9 cellular contexts compared by ENCODE assay signal in the genomic region with DNA sequence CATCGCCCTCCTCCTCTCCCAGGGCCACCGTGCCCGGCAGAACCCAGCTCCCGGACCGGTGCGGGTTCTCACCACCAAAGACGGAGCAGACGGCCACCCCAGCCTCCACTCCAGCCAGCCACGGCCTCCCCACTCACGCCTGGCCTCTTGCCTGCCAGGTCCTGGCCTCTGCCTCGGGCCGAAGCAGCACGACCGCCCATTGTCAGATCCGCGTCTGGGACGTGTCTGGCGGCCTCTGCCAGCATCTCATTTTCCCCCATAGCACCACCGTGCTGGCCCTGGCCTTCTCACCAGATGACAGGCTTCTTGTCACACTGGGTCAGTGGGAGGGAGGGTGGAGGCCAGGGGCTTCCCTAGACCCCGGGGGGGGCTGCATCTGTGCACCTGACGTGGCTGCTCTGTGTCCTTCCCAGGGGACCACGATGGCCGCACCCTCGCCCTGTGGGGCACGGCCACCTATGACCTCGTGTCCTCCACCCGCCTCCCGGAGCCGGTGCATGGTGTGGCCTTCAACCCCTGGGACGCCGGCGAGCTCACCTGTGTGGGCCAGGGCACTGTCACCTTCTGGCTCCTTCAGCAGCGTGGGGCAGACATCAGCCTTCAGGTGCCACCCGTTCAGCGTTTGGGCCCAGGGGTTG. TPM values are rescaled to one million over a fixed set of nuclear protein-coding genes. Genes with fewer than 3 reads are reported as not detected.
DNase-seq lines count a peak whose midpoint lies in the region; ATAC-seq and TF ChIP-seq lines count a peak whose summit lies in the region.
"Had no signal": no experiment of that assay in that cellular context is flagged by ENCODE, and none has a peak within 500 bp of the region (broad histone marks: within the 10 kb centered on the region; RNA-seq: fewer than 3 reads in every experiment).

No MANE protein-coding gene starts in this region.

- H3K36me3 Mint-ChIP-seq in activated T-cell treated with anti-CD3 and anti-CD28 coated beads, Interleukin-2, amount 50 U/mL, for 24 hours (ENCODE audit: low read depth): peaks cover 39% of the 10 kb centered on the region
- peaks cover 13 to 27% of the 10 kb centered on the region in 2 donors for H3K36me3 Mint-ChIP-seq in stimulated activated naive B cell treated with anti-CD40 and anti-IgM and Interleukin-4, amounts not matched to agents 10 μg/mL and 1 μg/mL and 100 μg/mL, for 72 hours
- H3K36me3 Mint-ChIP-seq in activated CD8-positive, alpha-beta T cell treated with anti-CD3 and anti-CD28 coated beads for 36 hours (ENCODE audit: low read depth): peaks cover 10% of the 10 kb centered on the region

- no peaks in the 10 kb centered on the region for H3K9me3 Mint-ChIP-seq in activated T-cell treated with anti-CD3 and anti-CD28 coated beads, Interleukin-2, amount 50 U/mL, for 24 hours
- H3K9me3 Mint-ChIP-seq in stimulated activated naive B cell treated with anti-CD40 and anti-IgM and Interleukin-4, amounts not matched to agents 10 μg/mL and 1 μg/mL and 100 μg/mL, for 72 hours: no peaks in the 10 kb centered on the region
- H3K9me3 Mint-ChIP-seq in activated CD8-positive, alpha-beta T cell treated with anti-CD3 and anti-CD28 coated beads for 36 hours: no peaks in the 10 kb centered on the region
- H3K9me3 Mint-ChIP-seq: central memory CD8-positive, alpha-beta T cell had no signal

- CTCF ChIA-PET in PC-3 (lab: Charles Lee): interaction anchor here (0.6 kb wide), 1 partner anchor 71 kb away, joined by 3 read pairs; no protein-coding TSS in a partner anchor
- CTCF ChIA-PET in activated CD8-positive, alpha-beta T cell treated with anti-CD3 and anti-CD28 coated beads for 36 hours (lab: Charles Lee): no interaction called here

- H3K27me3 ChIP-seq in PC-3 (ENCODE audit: low read length) (no peaks in the 10 kb centered on the region), heart right ventricle (no peaks in the 10 kb centered on the region)

- WGBS in heart right ventricle, 2 donors: 59 to 60% methylated on average over 34 to 35 of the region's 35 CpGs

- H3F3A ChIP-seq in PC-3 (ENCODE audit: low read length, unreplicated experiment): no peaks in the 10 kb centered on the region

- no peaks in the 10 kb centered on the region for H3K9me2 ChIP-seq in PC-3 (replicated peaks; ENCODE audit: low read length)

- H3K4me2 ChIP-seq in PC-3 (ENCODE audit: low read length): peak overlapping the region; percentile 65

- no peaks in the 10 kb centered on the region for H3K79me2 ChIP-seq in PC-3 (ENCODE audit: low read length)

- DNase-seq in activated T-cell treated with anti-CD3 and anti-CD28 coated beads, Interleukin-2, amount 50 U/mL, for 24 hours: no peak
- DNase-seq in activated T-cell treated with anti-CD3 and anti-CD28 coated beads, Interleukin-2, amount 50 U/mL, for 48 hours: no peak
- DNase-seq in PC-3 (no peak), heart right ventricle (no peak), GM10266 (ENCODE audit: extremely low spot score) (no peak), inferior parietal cortex (ENCODE audit: extremely low spot score) (no peak)
- no peak for DNase-seq in stimulated activated naive B cell treated with anti-CD40 and anti-IgM and Interleukin-4, amounts not matched to agents 10 μg/mL and 1 μg/mL and 100 μg/mL, for 72 hours
- no peak for DNase-seq in activated CD8-positive, alpha-beta T cell treated with anti-CD3 and anti-CD28 coated beads for 36 hours

- TSS peak; percentile 21 for BruUV-seq in PC-3 (replicated peaks; lab: Mats Ljungman, UMichigan)

- H3K27me3 Mint-ChIP-seq in activated T-cell treated with anti-CD3 and anti-CD28 coated beads, Interleukin-2, amount 50 U/mL, for 24 hours: no peaks in the 10 kb centered on the region
- no peaks in the 10 kb centered on the region for H3K27me3 Mint-ChIP-seq in stimulated activated naive B cell treated with anti-CD40 and anti-IgM and Interleukin-4, amounts not matched to agents 10 μg/mL and 1 μg/mL and 100 μg/mL, for 72 hours
- no peaks in the 10 kb centered on the region for H3K27me3 Mint-ChIP-seq in activated CD8-positive, alpha-beta T cell treated with anti-CD3 and anti-CD28 coated beads for 36 hours
- H3K27me3 Mint-ChIP-seq: central memory CD8-positive, alpha-beta T cell had no signal

- H3K36me3 ChIP-seq in PC-3 (ENCODE audit: low read depth, low read length) (no peaks in the 10 kb centered on the region), heart right ventricle (peaks cover 0 to 28% (median 0%) of the 10 kb centered on the region in 9 donors)

- H3K4me1 Mint-ChIP-seq in activated T-cell treated with anti-CD3 and anti-CD28 coated beads, Interleukin-2, amount 50 U/mL, for 24 hours (ENCODE audit: low read depth): peaks cover 5% of the 10 kb centered on the region
- H3K4me1 Mint-ChIP-seq in stimulated activated naive B cell treated with anti-CD40 and anti-IgM and Interleukin-4, amounts not matched to agents 10 μg/mL and 1 μg/mL and 100 μg/mL, for 72 hours: peaks cover 4 to 15% of the 10 kb centered on the region in 2 donors
- H3K4me1 Mint-ChIP-seq in activated CD8-positive, alpha-beta T cell treated with anti-CD3 and anti-CD28 coated beads for 36 hours (ENCODE audit: low read depth): peaks cover 7% of the 10 kb centered on the region

- H4K20me1 ChIP-seq in PC-3 (ENCODE audit: low read length): no peaks in the 10 kb centered on the region

- H3K4me3 ChIP-seq in PC-3 (ENCODE audit: low read length) (peak overlapping the region; percentile 42; the same call in 1 of the 2 replicates), heart right ventricle (peak overlapping the region in 1 of 10 donors; percentile 14)

- TF ChIP-seq CTCF in PC-3 (conservative IDR thresholded peaks at IDR 0.05; ENCODE audit: low read depth, low read length): no peak
- no peak for TF ChIP-seq CTCF in heart right ventricle (IDR thresholded peaks at IDR 0.05)
- no peak for TF ChIP-seq CTCF in activated CD8-positive, alpha-beta T cell treated with anti-CD3 and anti-CD28 coated beads for 36 hours (IDR thresholded peaks at IDR 0.05)
- no peak for TF ChIP-seq CTCF in GM10266 (IDR thresholded peaks at IDR 0.05; ENCODE audit: control insufficient read depth, insufficient read depth, low read depth, missing control alignments)

- H3K4me1 ChIP-seq in PC-3 (ENCODE audit: insufficient read depth, low read length) (peaks cover 5% of the 10 kb centered on the region), heart right ventricle (peaks cover 0 to 16% (median 12%) of the 10 kb centered on the region in 9 donors)

- H3K27ac Mint-ChIP-seq in activated T-cell treated with anti-CD3 and anti-CD28 coated beads, Interleukin-2, amount 50 U/mL, for 24 hours: peak overlapping the region; percentile 71
- peak overlapping the region; percentile 9 for H3K27ac Mint-ChIP-seq in stimulated activated naive B cell treated with anti-CD40 and anti-IgM and Interleukin-4, amounts not matched to agents 10 μg/mL and 1 μg/mL and 100 μg/mL, for 72 hours
- no peak overlapping the region for H3K27ac Mint-ChIP-seq in activated CD8-positive, alpha-beta T cell treated with anti-CD3 and anti-CD28 coated beads for 36 hours

- no peaks in the 10 kb centered on the region for H3K9me3 ChIP-seq in PC-3 (ENCODE audit: low read length)
- no peaks in the 10 kb centered on the region for H3K9me3 ChIP-seq in heart right ventricle

- H3K4me3 Mint-ChIP-seq in activated T-cell treated with anti-CD3 and anti-CD28 coated beads, Interleukin-2, amount 50 U/mL, for 24 hours: peak overlapping the region; percentile 10
- H3K4me3 Mint-ChIP-seq in stimulated activated naive B cell treated with anti-CD40 and anti-IgM and Interleukin-4, amounts not matched to agents 10 μg/mL and 1 μg/mL and 100 μg/mL, for 72 hours: peak overlapping the region; percentile 41 to 63
- H3K4me3 Mint-ChIP-seq in activated CD8-positive, alpha-beta T cell treated with anti-CD3 and anti-CD28 coated beads for 36 hours: no peak overlapping the region
- H3K4me3 Mint-ChIP-seq: central memory CD8-positive, alpha-beta T cell had no signal

- no peak overlapping the region for H2AFZ ChIP-seq in PC-3 (ENCODE audit: low read length)

- intact Hi-C loops in PC-3 (cut with micrococcal nuclease) (no loop called here), heart right ventricle (cut with DNase I) (loop anchor here in 7 of 10 donors (5.0 to 10.0 kb wide), 4 partner anchors 74 to 84 kb away; no protein-coding TSS in a partner anchor)
- intact Hi-C loops in activated CD8-positive, alpha-beta T cell treated with anti-CD3 and anti-CD28 coated beads for 36 hours (cut with micrococcal nuclease): loop anchor here (10.0 kb wide), 1 partner anchor 77 kb away; no protein-coding TSS in a partner anchor

- H3K27ac ChIP-seq in PC-3 (ENCODE audit: low read length) (no peak overlapping the region), heart right ventricle (peak overlapping the region in 8 of 10 donors; percentile 41 to 71 (median 56))

- H3K9ac ChIP-seq in PC-3 (ENCODE audit: low read length): peak overlapping the region; percentile 25; the same call in 1 of the 2 replicates

- POLR2A ChIA-PET in PC-3 (lab: Charles Lee; ENCODE audit: unreplicated experiment): no interaction called here
- POLR2A ChIA-PET in activated CD8-positive, alpha-beta T cell treated with anti-CD3 and anti-CD28 coated beads for 36 hours (lab: Charles Lee): interaction anchor here (0.7 to 4.6 kb wide), 5 partner anchors 12 to 67 kb away, joined by 3 to 28 read pairs (median 3); partner anchors contain the start of genes METTL26 and WDR90

- ATAC-seq in PC-3 (peak; percentile 7; the same call in 1 of the 2 replicates), heart right ventricle (peak in 7 of 8 donors; percentile 0 to 24 (median 2))
- peak in 1 of 2 donors; percentile 7 for ATAC-seq in stimulated activated naive B cell treated with anti-CD40 and anti-IgM and Interleukin-4, amounts not matched to agents 10 μg/mL and 1 μg/mL and 100 μg/mL, for 72 hours (replicated peaks)
- no peak for ATAC-seq in activated CD8-positive, alpha-beta T cell treated with anti-CD3 and anti-CD28 coated beads for 36 hours

RNA-seq across cellular contexts. Expression of gene RHOT2, which starts 6.6 kb away (rescaled TPM):
- total RNA-seq in PC-3 (2014; rRNA removed): 93.0 and 100 TPM in 2 replicates
- total RNA-seq in heart right ventricle: 100 to 1,000 TPM in 3 of 10 donors, 10 to 100 TPM in 7; 66.8 to 118 (median 89.2) TPM
- 100 to 1,000 TPM; 101 to 261 TPM for polyA plus RNA-seq in heart right ventricle
- 100 to 1,000 TPM; 110 TPM for total RNA-seq in activated CD8-positive, alpha-beta T cell treated with anti-CD3 and anti-CD28 coated beads for 36 hours

RNA-seq across cellular contexts. Expression of gene WDR90, which starts 12.1 kb away (rescaled TPM):
- total RNA-seq in PC-3 (2014; rRNA removed) (44.4 and 72.4 TPM in 2 replicates), heart right ventricle (10 to 100 TPM in 4 of 10 donors, 1 to 10 TPM in 6; 7.6 to 13.7 (median 9.9) TPM)
- polyA plus RNA-seq in heart right ventricle: 10 to 100 TPM in 1 of 2 donors, 1 to 10 TPM in 1; 7.1 to 23.8 TPM
- total RNA-seq in activated CD8-positive, alpha-beta T cell treated with anti-CD3 and anti-CD28 coated beads for 36 hours: 10 to 100 TPM; 89.6 to 90.7 TPM

RNA-seq across cellular contexts. Expression of gene RHBDL1, which starts 14.2 kb away (rescaled TPM):
- total RNA-seq in PC-3 (2014; rRNA removed): 1.7 and 3.7 TPM in 2 replicates
- total RNA-seq in heart right ventricle: 1 to 10 TPM; 1.2 to 2.6 (median 2.1) TPM
- 1 to 10 TPM in 1 of 2 donors, under 1 TPM in 1; 0.90 to 7.4 TPM for polyA plus RNA-seq in heart right ventricle
- under 1 TPM; 0.79 to 0.89 TPM for total RNA-seq in activated CD8-positive, alpha-beta T cell treated with anti-CD3 and anti-CD28 coated beads for 36 hours

RNA-seq across cellular contexts. Expression of gene STUB1, which starts 18.9 kb away (rescaled TPM):
- total RNA-seq in PC-3 (2014; rRNA removed) (152 and 226 TPM in 2 replicates), heart right ventricle (100 to 1,000 TPM; 101 to 147 (median 116) TPM)
- polyA plus RNA-seq in heart right ventricle: 100 to 1,000 TPM in 1 of 2 donors, 10 to 100 TPM in 1; 92.7 to 165 TPM
- 10 to 100 TPM; 57.1 to 61.7 TPM for total RNA-seq in activated CD8-positive, alpha-beta T cell treated with anti-CD3 and anti-CD28 coated beads for 36 hours

RNA-seq across cellular contexts. Expression of gene MCRIP2, which starts 19.7 kb away (rescaled TPM):
- total RNA-seq in PC-3 (2014; rRNA removed) (83.5 and 84.6 TPM in 2 replicates), heart right ventricle (100 to 1,000 TPM in 4 of 10 donors, 10 to 100 TPM in 6; 68.8 to 152 (median 87.8) TPM)
- 100 to 1,000 TPM; 163 to 474 TPM for polyA plus RNA-seq in heart right ventricle
- total RNA-seq in activated CD8-positive, alpha-beta T cell treated with anti-CD3 and anti-CD28 coated beads for 36 hours: 10 to 100 TPM; 60.7 to 62.7 TPM
